In genomic region chr16:1698680-1699079, GRCh38 we compare ENCODE assay signal across 26 cellular contexts. TPM values are rescaled to one million over a fixed set of nuclear protein-coding genes. Genes with fewer than 3 reads are reported as not detected.
DNase-seq lines count a peak whose midpoint lies in the region; ATAC-seq, FAIRE-seq and TF ChIP-seq lines count a peak whose summit lies in the region.
"Had no signal": no experiment of that assay in that cellular context is flagged by ENCODE, and none has a peak within 500 bp of the region (broad histone marks: within the 10 kb centered on the region; RNA-seq: fewer than 3 reads in every experiment).

No MANE protein-coding gene starts in this region.

- peaks cover 97% of the 10 kb centered on the region for H3K36me3 Mint-ChIP-seq in activated T-cell treated with anti-CD3 and anti-CD28 coated beads, Interleukin-2, amount 50 U/mL, for 24 hours (ENCODE audit: low read depth)
- H3K36me3 Mint-ChIP-seq in activated T-cell treated with anti-CD3 and anti-CD28 coated beads, Interleukin-2, amount 50 U/mL, for 72 hours (ENCODE audit: insufficient read depth in 2 of 2), result peaks cover 2 to 17% of the 10 kb centered on the region in 2 donors
- H3K36me3 Mint-ChIP-seq in astrocyte (ENCODE audit: low read depth, unreplicated experiment), result peaks cover 50% of the 10 kb centered on the region

- intact Hi-C loops in sciatic nerve (cut with DNase I), result no loop called here

- H3K9me3 ChIP-seq in astrocyte (ENCODE audit: insufficient read depth, low read depth, low read length), result peaks cover 3% of the 10 kb centered on the region
- H3K9me3 ChIP-seq: A549; BE2C; BLaER1 treated with 17β-estradiol and CSF1 and Interleukin-3, amounts not matched to agents 10 nM and 100 nM had no signal

- no peaks in the 10 kb centered on the region for H3K27me3 ChIP-seq in astrocyte (ENCODE audit: insufficient read depth, low read length)
- H3K27me3 ChIP-seq: BE2C; BLaER1 treated with 17β-estradiol and CSF1 and Interleukin-3, amounts not matched to agents 10 nM and 100 nM had no signal

- no peaks in the 10 kb centered on the region for H3K9me3 Mint-ChIP-seq in activated T-cell treated with anti-CD3 and anti-CD28 coated beads, Interleukin-2, amount 50 U/mL, for 24 hours
- H3K9me3 Mint-ChIP-seq in activated T-cell treated with anti-CD3 and anti-CD28 coated beads, Interleukin-2, amount 50 U/mL, for 72 hours, result no peaks in the 10 kb centered on the region
- peaks cover 1% of the 10 kb centered on the region for H3K9me3 Mint-ChIP-seq in astrocyte (ENCODE audit: unreplicated experiment)
- H3K9me3 Mint-ChIP-seq: CD14-positive monocyte; CD4-positive, alpha-beta T cell; CD8-positive, alpha-beta memory T cell; GM23338; H9 had no signal

- FAIRE-seq in astrocyte (lab: Jason Lieb, UNC), result no peak
- FAIRE-seq: A549, D721Med, GM12878, GM19239 had no signal

- CTCF ChIA-PET in RWPE1 (lab: Yijun Ruan, JAX), result no interaction called here

- no peak overlapping the region for H3K4me3 ChIP-seq in astrocyte (ENCODE audit: insufficient read depth, low read depth, low read length)
- H3K4me3 ChIP-seq: A549; BLaER1 treated with 17β-estradiol and CSF1 and Interleukin-3, amounts not matched to agents 10 nM and 100 nM; GM12878; GM23338 had no signal

- DNase-seq in activated T-cell treated with anti-CD3 and anti-CD28 coated beads, Interleukin-2, amount 50 U/mL, for 24 hours, result no peak
- no peak for DNase-seq in activated T-cell treated with anti-CD3 and anti-CD28 coated beads, Interleukin-2, amount 50 U/mL, for 72 hours
- DNase-seq in RWPE1 (ENCODE audit: low spot score) (no peak), astrocyte (ENCODE audit: low read depth) (no peak), sciatic nerve (ENCODE audit: low spot score) (no peak), OCI-M1 (lab: John Stamatoyannopoulos, UW) (no peak)
- DNase-seq: 8988T; ACHN; AML-193; BE2C; CD4-positive, alpha-beta T cell; CD8-positive, alpha-beta memory T cell; DMS 273 treated with DMSO at 0.1 percent for 48 hours; DMS79; EL; GDM1; H9 had no signal

- no peak overlapping the region for H3K4me3 Mint-ChIP-seq in activated T-cell treated with anti-CD3 and anti-CD28 coated beads, Interleukin-2, amount 50 U/mL, for 24 hours
- no peak overlapping the region for H3K4me3 Mint-ChIP-seq in activated T-cell treated with anti-CD3 and anti-CD28 coated beads, Interleukin-2, amount 50 U/mL, for 72 hours
- H3K4me3 Mint-ChIP-seq in astrocyte (ENCODE audit: unreplicated experiment), result peak overlapping the region; percentile 45
- H3K4me3 Mint-ChIP-seq: CD14-positive monocyte; CD4-positive, alpha-beta T cell; CD8-positive, alpha-beta memory T cell; GM23338; H9 had no signal

- POLR2A ChIA-PET in RWPE1 (lab: Yijun Ruan, JAX; ENCODE audit: low non-redundant PET), result no interaction called here

- no peak overlapping the region for H3K9ac ChIP-seq in astrocyte (ENCODE audit: low read length)

- H3K4me2 ChIP-seq in astrocyte (ENCODE audit: low read length), result no peak overlapping the region
- H3K4me2 ChIP-seq: A549; BLaER1 treated with 17β-estradiol and CSF1 and Interleukin-3, amounts not matched to agents 10 nM and 100 nM; GM23338 had no signal

- H2AFZ ChIP-seq in astrocyte (ENCODE audit: low read depth, low read length), result no peak overlapping the region
- H2AFZ ChIP-seq: GM23338 had no signal

- peaks cover 2% of the 10 kb centered on the region for H3K4me1 Mint-ChIP-seq in activated T-cell treated with anti-CD3 and anti-CD28 coated beads, Interleukin-2, amount 50 U/mL, for 24 hours (ENCODE audit: low read depth)
- H3K4me1 Mint-ChIP-seq in activated T-cell treated with anti-CD3 and anti-CD28 coated beads, Interleukin-2, amount 50 U/mL, for 72 hours (ENCODE audit: low read depth), result no peaks in the 10 kb centered on the region
- peaks cover 10% of the 10 kb centered on the region for H3K4me1 Mint-ChIP-seq in astrocyte (ENCODE audit: low read depth, unreplicated experiment)
- H3K4me1 Mint-ChIP-seq: CD14-positive monocyte; CD8-positive, alpha-beta memory T cell had no signal

- peaks cover 36% of the 10 kb centered on the region for H3K79me2 ChIP-seq in astrocyte (ENCODE audit: insufficient read depth, low read length)

- H3K27ac Mint-ChIP-seq in activated T-cell treated with anti-CD3 and anti-CD28 coated beads, Interleukin-2, amount 50 U/mL, for 24 hours, result peak overlapping the region; percentile 29
- H3K27ac Mint-ChIP-seq in activated T-cell treated with anti-CD3 and anti-CD28 coated beads, Interleukin-2, amount 50 U/mL, for 72 hours, result no peak overlapping the region
- peak overlapping the region; percentile 41 for H3K27ac Mint-ChIP-seq in astrocyte (ENCODE audit: unreplicated experiment)
- H3K27ac Mint-ChIP-seq: CD4-positive, alpha-beta T cell; GM23338 had no signal

- peaks cover 51% of the 10 kb centered on the region for H3K36me3 ChIP-seq in astrocyte (ENCODE audit: insufficient read depth, low read length)

- peaks cover 13% of the 10 kb centered on the region for H4K20me1 ChIP-seq in astrocyte (ENCODE audit: insufficient read depth, low read length)

- ATAC-seq in activated T-cell treated with anti-CD3 and anti-CD28 coated beads, Interleukin-2, amount 50 U/mL, for 72 hours (replicated peaks in 1 of 2), result no peak
- peak; percentile 52 for ATAC-seq in sciatic nerve
- no peak for ATAC-seq in HG03139 (IDR thresholded peaks at IDR 0.05; ENCODE audit: unreplicated experiment)
- ATAC-seq: A549, GM12878, GM23338, HCT116 had no signal

- H3K27me3 Mint-ChIP-seq in activated T-cell treated with anti-CD3 and anti-CD28 coated beads, Interleukin-2, amount 50 U/mL, for 24 hours, result no peaks in the 10 kb centered on the region
- no peaks in the 10 kb centered on the region for H3K27me3 Mint-ChIP-seq in activated T-cell treated with anti-CD3 and anti-CD28 coated beads, Interleukin-2, amount 50 U/mL, for 72 hours (ENCODE audit: low read depth)
- H3K27me3 Mint-ChIP-seq in astrocyte (ENCODE audit: low read depth, unreplicated experiment), result no peaks in the 10 kb centered on the region
- H3K27me3 Mint-ChIP-seq: CD4-positive, alpha-beta T cell; CD8-positive, alpha-beta memory T cell had no signal

- no peaks in the 10 kb centered on the region for H3K4me1 ChIP-seq in astrocyte (ENCODE audit: insufficient read depth, low read length)
- H3K4me1 ChIP-seq: A549; BE2C; BLaER1 treated with 17β-estradiol and CSF1 and Interleukin-3, amounts not matched to agents 10 nM and 100 nM had no signal

- no peak for TF ChIP-seq CTCF in RWPE1 (conservative IDR thresholded peaks at IDR 0.05; ENCODE audit: low read depth)
- TF ChIP-seq CTCF in astrocyte (IDR thresholded peaks at IDR 0.05; ENCODE audit: insufficient read depth, low read depth, low read length), result no peak

- H3K27ac ChIP-seq in RWPE1 (peak overlapping the region; percentile 32), astrocyte (ENCODE audit: low read depth, low read length) (no peak overlapping the region)
- H3K27ac ChIP-seq: A549; BLaER1 treated with 17β-estradiol and CSF1 and Interleukin-3, amounts not matched to agents 10 nM and 100 nM had no signal

RNA-seq across cellular contexts. Expression of gene MAPK8IP3, which starts 7.3 kb away (rescaled TPM):
- 100 to 1,000 TPM in 1 of 2 donors, 10 to 100 TPM in 1; 92.7 to 118 TPM for total RNA-seq in activated T-cell treated with anti-CD3 and anti-CD28 coated beads, Interleukin-2, amount 50 U/mL, for 72 hours
- total RNA-seq in astrocyte, result 85.5 and 92.4 TPM in 2 replicates
- total RNA-seq in sciatic nerve, result 93.3 TPM

RNA-seq across cellular contexts. Expression of gene JPT2, which starts 20.6 kb away (rescaled TPM):
- 10 to 100 TPM; 54.1 to 62.7 TPM for total RNA-seq in activated T-cell treated with anti-CD3 and anti-CD28 coated beads, Interleukin-2, amount 50 U/mL, for 72 hours
- total RNA-seq in astrocyte, result 122 and 143 TPM in 2 replicates
- total RNA-seq in sciatic nerve, result 26.0 TPM
